Comparison of ENCODE assay signal across 28 cellular contexts in genomic region chr1:161503394-161503748, GRCh38.
"Had no signal": no experiment of that assay in that cellular context is flagged by ENCODE, and none has a peak within 500 bp of the region (broad histone marks: within the 10 kb centered on the region; RNA-seq: fewer than 3 reads in every experiment).

No MANE protein-coding gene starts in this region.

- H3K4me1 ChIP-seq: testis, tibial artery, uterus had no signal

- DNase-seq: stimulated activated CD4-positive, alpha-beta T cell treated with anti-CD3 and anti-CD28 coated beads, Interleukin-2, amount 100 ng/mL, for 48 hours; stimulated activated CD4-positive, alpha-beta T cell treated with anti-CD3 and anti-CD28 coated beads, Interleukin-4, amount 100 ng/mL, for 1 hour; stimulated activated CD4-positive, alpha-beta T cell treated with anti-CD3 and anti-CD28 coated beads, Interleukin-4, amount 100 ng/mL, for 24 hours; stimulated activated CD4-positive, alpha-beta T cell treated with anti-CD3 and anti-CD28 coated beads, Interleukin-4, amount 100 ng/mL, for 4 hours; stimulated activated CD8-positive, alpha-beta memory T cell treated with anti-CD3 and anti-CD28 coated beads, Interleukin-4, amount 100 ng/mL, for 48 hours; stimulated activated naive B cell treated with anti-CD40 and anti-IgM and Interleukin-4, amounts not matched to agents 10 μg/mL and 1 μg/mL and 100 μg/mL, for 72 hours; stimulated activated naive CD4-positive, alpha-beta T cell; stimulated activated naive CD4-positive, alpha-beta T cell treated with Interleukin-2 at 50 U/mL for 16 hours; stimulated activated naive CD8-positive, alpha-beta T cell treated with anti-CD3 and anti-CD28 coated beads, Interleukin-15, amount 100 ng/mL, for 72 hours; stimulated activated naive CD8-positive, alpha-beta T cell treated with anti-CD3 and anti-CD28 coated beads, Interleukin-15, Interleukin-2, amounts not matched to agents 100 U/mL and 50 U/mL, for 24 hours; stomach; substantia nigra; testis; tibial artery; transverse colon; trophoblast cell; upper lobe of left lung; upper lobe of right lung; uterus had no signal

- H3K27ac Mint-ChIP-seq: stimulated activated effector memory CD8-positive, alpha-beta T cell treated with anti-CD3 and anti-CD28 coated beads, Interleukin-12 subunit alpha, Interleukin-12 subunit beta, amount 100 ng/mL, for 72 hours; stimulated activated memory B cell treated with anti-CD40 and anti-IgM and Interleukin-4, amounts not matched to agents 10 μg/mL and 1 μg/mL and 100 μg/mL, for 72 hours; stimulated activated naive B cell treated with anti-CD40 and anti-IgM and Interleukin-4, amounts not matched to agents 10 μg/mL and 1 μg/mL and 100 μg/mL, for 72 hours; stimulated activated naive CD8-positive, alpha-beta T cell treated with anti-CD3 and anti-CD28 coated beads, Interleukin-15, amount 100 ng/mL, for 72 hours; stimulated activated naive CD8-positive, alpha-beta T cell treated with anti-CD3 and anti-CD28 coated beads, Interleukin-15, Interleukin-2, amounts not matched to agents 100 ng/mL and 50 ng/mL, for 24 hours; type B pancreatic cell had no signal

- H3K27ac ChIP-seq: stomach, suprapubic skin, testis, thoracic aorta, tibial artery, tibial nerve, transverse colon, upper lobe of left lung, upper lobe of right lung, uterus, vagina had no signal

- FAIRE-seq: urothelium cell line had no signal

- H3K9me3 Mint-ChIP-seq: stimulated activated effector memory CD8-positive, alpha-beta T cell treated with anti-CD3 and anti-CD28 coated beads, Interleukin-12 subunit alpha, Interleukin-12 subunit beta, amount 100 ng/mL, for 72 hours; stimulated activated memory B cell treated with anti-CD40 and anti-IgM and Interleukin-4, amounts not matched to agents 10 μg/mL and 1 μg/mL and 100 μg/mL, for 72 hours; stimulated activated naive CD8-positive, alpha-beta T cell treated with anti-CD3 and anti-CD28 coated beads, Interleukin-15, amount 100 ng/mL, for 72 hours; stimulated activated naive CD8-positive, alpha-beta T cell treated with anti-CD3 and anti-CD28 coated beads, Interleukin-15, Interleukin-2, amounts not matched to agents 100 ng/mL and 50 ng/mL, for 24 hours; type B pancreatic cell had no signal

- ATAC-seq: stimulated activated effector memory CD8-positive, alpha-beta T cell treated with anti-CD3 and anti-CD28 coated beads, Interleukin-12 subunit alpha, Interleukin-12 subunit beta, amount 100 ng/mL, for 72 hours; stimulated activated memory B cell treated with anti-CD40 and anti-IgM and Interleukin-4, amounts not matched to agents 10 μg/mL and 1 μg/mL and 100 μg/mL, for 72 hours; stimulated activated naive B cell treated with anti-CD40 and anti-IgM and Interleukin-4, amounts not matched to agents 10 μg/mL and 1 μg/mL and 100 μg/mL, for 72 hours; stimulated activated naive CD8-positive, alpha-beta T cell treated with anti-CD3 and anti-CD28 coated beads, Interleukin-15, amount 100 ng/mL, for 72 hours; stimulated activated naive CD8-positive, alpha-beta T cell treated with anti-CD3 and anti-CD28 coated beads, Interleukin-15, Interleukin-2, amounts not matched to agents 100 U/mL and 50 U/mL, for 24 hours; upper lobe of right lung had no signal

- H3K27me3 Mint-ChIP-seq: stimulated activated memory B cell treated with anti-CD40 and anti-IgM and Interleukin-4, amounts not matched to agents 10 μg/mL and 1 μg/mL and 100 μg/mL, for 72 hours had no signal

- H3K4me3 ChIP-seq: stomach, suprapubic skin, testis, thoracic aorta, tibial artery, tibial nerve, transverse colon, upper lobe of left lung, upper lobe of right lung, uterus, vagina had no signal

- H3K4me3 Mint-ChIP-seq: stimulated activated effector memory CD8-positive, alpha-beta T cell treated with anti-CD3 and anti-CD28 coated beads, Interleukin-12 subunit alpha, Interleukin-12 subunit beta, amount 100 ng/mL, for 72 hours; stimulated activated memory B cell treated with anti-CD40 and anti-IgM and Interleukin-4, amounts not matched to agents 10 μg/mL and 1 μg/mL and 100 μg/mL, for 72 hours; stimulated activated naive B cell treated with anti-CD40 and anti-IgM and Interleukin-4, amounts not matched to agents 10 μg/mL and 1 μg/mL and 100 μg/mL, for 72 hours; stimulated activated naive CD8-positive, alpha-beta T cell treated with anti-CD3 and anti-CD28 coated beads, Interleukin-15, amount 100 ng/mL, for 72 hours; stimulated activated naive CD8-positive, alpha-beta T cell treated with anti-CD3 and anti-CD28 coated beads, Interleukin-15, Interleukin-2, amounts not matched to agents 100 ng/mL and 50 ng/mL, for 24 hours; type B pancreatic cell had no signal

- H3K36me3 ChIP-seq: stomach, suprapubic skin, thoracic aorta, tibial artery, tibial nerve, transverse colon, upper lobe of left lung, upper lobe of right lung, uterus, vagina had no signal

- H3K27me3 ChIP-seq: testis, upper lobe of left lung, upper lobe of right lung, uterus, vagina had no signal

- H3K9me3 ChIP-seq: stomach, suprapubic skin, testis, thoracic aorta, tibial artery, tibial nerve, transverse colon, upper lobe of left lung, upper lobe of right lung, uterus, vagina had no signal

- H3K36me3 Mint-ChIP-seq: stimulated activated effector memory CD8-positive, alpha-beta T cell treated with anti-CD3 and anti-CD28 coated beads, Interleukin-12 subunit alpha, Interleukin-12 subunit beta, amount 100 ng/mL, for 72 hours; stimulated activated memory B cell treated with anti-CD40 and anti-IgM and Interleukin-4, amounts not matched to agents 10 μg/mL and 1 μg/mL and 100 μg/mL, for 72 hours; stimulated activated naive B cell treated with anti-CD40 and anti-IgM and Interleukin-4, amounts not matched to agents 10 μg/mL and 1 μg/mL and 100 μg/mL, for 72 hours; type B pancreatic cell had no signal
